Comparison of ENCODE assay signal across 22 cellular contexts in the genomic region with DNA sequence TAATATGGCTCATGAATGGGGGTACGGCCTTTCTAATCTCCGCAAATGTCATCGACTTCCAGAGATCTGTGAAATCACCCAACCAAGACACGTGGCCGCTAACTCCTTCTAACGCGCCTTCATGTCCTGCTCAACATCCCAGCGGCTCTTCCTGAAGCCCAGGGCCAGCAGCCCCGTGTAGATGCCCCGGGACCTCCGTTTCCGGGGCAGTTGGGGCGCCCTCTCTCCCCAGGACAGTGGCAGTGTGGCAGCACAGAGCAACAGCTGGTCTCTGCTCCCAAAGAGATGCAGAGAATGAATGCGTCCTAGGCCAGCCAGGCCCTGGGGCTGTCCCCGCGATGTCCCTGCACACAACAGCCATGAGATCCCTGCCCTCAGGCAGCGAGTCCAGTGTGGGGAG.
DNase-seq lines count a peak whose midpoint lies in the region; ATAC-seq and TF ChIP-seq lines count a peak whose summit lies in the region.
"Had no signal": no experiment of that assay in that cellular context is flagged by ENCODE, and none has a peak within 500 bp of the region (broad histone marks: within the 10 kb centered on the region; RNA-seq: fewer than 3 reads in every experiment).

No MANE protein-coding gene starts in this region.

- DNase-seq in GM23338 (ENCODE audit: low spot score) (no peak), neural progenitor cell (ENCODE audit: low spot score) (no peak), NCI-H526 treated with DMSO at 0.1 percent for 48 hours (lab: John Stamatoyannopoulos, UW) (no peak), DMS114 treated with DMSO at 0.1 percent for 48 hours (lab: John Stamatoyannopoulos, UW; ENCODE audit: unreplicated experiment) (no peak), head of caudate nucleus (no peak), EL (no peak)
- DNase-seq: 8988T; ACHN; AML-193; BE2C; Caco-2; CD4-positive, CD25-positive, alpha-beta regulatory T cell; CD8-positive, alpha-beta T cell; DMS79; GF-D8; GOT3; H7; HCEC 1CT had no signal

- intact Hi-C loops in head of caudate nucleus (cut with DNase I) = no loop called here

- H4K20me1 ChIP-seq in BLaER1 (no peaks in the 10 kb centered on the region), GM23338 (replicated peaks; ENCODE audit: insufficient read depth) (no peaks in the 10 kb centered on the region), neural progenitor cell (ENCODE audit: low read depth) (no peaks in the 10 kb centered on the region)

- H3K9me3 ChIP-seq in BLaER1 (no peaks in the 10 kb centered on the region), neural progenitor cell (ENCODE audit: low read depth) (no peaks in the 10 kb centered on the region)
- H3K9me3 ChIP-seq: A549, BE2C, Caco-2 had no signal

- H3K9ac ChIP-seq in BLaER1 = no peak overlapping the region
- no peak overlapping the region for H3K9ac ChIP-seq in neural progenitor cell

- H3K27me3 ChIP-seq in BLaER1 = no peaks in the 10 kb centered on the region
- no peaks in the 10 kb centered on the region for H3K27me3 ChIP-seq in GM23338 (ENCODE audit: insufficient read depth)
- no peaks in the 10 kb centered on the region for H3K27me3 ChIP-seq in neural progenitor cell

- H3K4me3 ChIP-seq in BLaER1 (no peak overlapping the region), GM23338 (no peak overlapping the region), neural progenitor cell (no peak overlapping the region)
- H3K4me3 ChIP-seq: A549 had no signal

- H3K27me3 Mint-ChIP-seq in GM23338 (ENCODE audit: insufficient read depth, low read depth, poor library complexity) (peaks cover 2% of the 10 kb centered on the region), brain (peaks cover 7% of the 10 kb centered on the region), neural progenitor cell (ENCODE audit: insufficient read depth, low read depth) (peaks cover 9% of the 10 kb centered on the region)

- H3K36me3 Mint-ChIP-seq in GM23338 (ENCODE audit: low read depth) (no peaks in the 10 kb centered on the region), brain (no peaks in the 10 kb centered on the region), neural progenitor cell (no peaks in the 10 kb centered on the region)
- H3K36me3 Mint-ChIP-seq: CD4-positive, CD25-positive, alpha-beta regulatory T cell; CD8-positive, alpha-beta T cell had no signal

- H3K79me2 ChIP-seq in GM23338 (replicated peaks; ENCODE audit: insufficient read depth) (no peaks in the 10 kb centered on the region), neural progenitor cell (ENCODE audit: low read depth) (no peaks in the 10 kb centered on the region)

- H3K4me3 Mint-ChIP-seq in GM23338 (no peak overlapping the region), brain (no peak overlapping the region), neural progenitor cell (no peak overlapping the region)
- H3K4me3 Mint-ChIP-seq: CD4-positive, CD25-positive, alpha-beta regulatory T cell; CD8-positive, alpha-beta T cell had no signal

- H3F3A ChIP-seq in GM23338 (replicated peaks; ENCODE audit: low read depth) = no peaks in the 10 kb centered on the region
- H3F3A ChIP-seq in neural progenitor cell (ENCODE audit: low read depth) = no peaks in the 10 kb centered on the region

- H3K27ac Mint-ChIP-seq in GM23338 = no peak overlapping the region
- H3K27ac Mint-ChIP-seq in brain = peak overlapping the region in 3 of 5 experiments; percentile 51 to 75 (median 65)
- H3K27ac Mint-ChIP-seq in neural progenitor cell = peak overlapping the region; percentile 80
- H3K27ac Mint-ChIP-seq: CD4-positive, CD25-positive, alpha-beta regulatory T cell; CD8-positive, alpha-beta T cell had no signal

- peaks cover 51% of the 10 kb centered on the region for H3K4me1 ChIP-seq in BLaER1
- no peaks in the 10 kb centered on the region for H3K4me1 ChIP-seq in GM23338 (ENCODE audit: insufficient read depth)
- no peaks in the 10 kb centered on the region for H3K4me1 ChIP-seq in neural progenitor cell
- H3K4me1 ChIP-seq: BE2C, Caco-2 had no signal

- no peaks in the 10 kb centered on the region for H3K36me3 ChIP-seq in BLaER1
- no peaks in the 10 kb centered on the region for H3K36me3 ChIP-seq in GM23338 (ENCODE audit: insufficient read depth)
- no peaks in the 10 kb centered on the region for H3K36me3 ChIP-seq in neural progenitor cell
- H3K36me3 ChIP-seq: BE2C had no signal

- H3K4me1 Mint-ChIP-seq in GM23338 (no peaks in the 10 kb centered on the region), brain (peaks cover 43% of the 10 kb centered on the region), neural progenitor cell (peaks cover 17% of the 10 kb centered on the region)
- H3K4me1 Mint-ChIP-seq: CD4-positive, CD25-positive, alpha-beta regulatory T cell had no signal

- H3K4me2 ChIP-seq in BLaER1 (peak overlapping the region; percentile 73), GM23338 (no peak overlapping the region), neural progenitor cell (no peak overlapping the region)
- H3K4me2 ChIP-seq: A549 had no signal

- H3K9me3 Mint-ChIP-seq in GM23338 (no peaks in the 10 kb centered on the region), brain (peaks cover 0 to 5% (median 2%) of the 10 kb centered on the region in 5 experiments), neural progenitor cell (no peaks in the 10 kb centered on the region)
- H3K9me3 Mint-ChIP-seq: CD8-positive, alpha-beta T cell had no signal

- peak; percentile 29; the same call in 1 of the 3 replicates for ATAC-seq in GM23338
- ATAC-seq: A549; CD8-positive, alpha-beta T cell had no signal

- H3K27ac ChIP-seq in BLaER1 (no peak overlapping the region), GM23338 (ENCODE audit: low read depth) (no peak overlapping the region), neural progenitor cell (no peak overlapping the region)
- H3K27ac ChIP-seq: C4-2B had no signal

- no peak overlapping the region for H2AFZ ChIP-seq in GM23338
- H2AFZ ChIP-seq in neural progenitor cell (replicated peaks) = no peak overlapping the region

- TF ChIP-seq CTCF in GM23338 (conservative IDR thresholded peaks at IDR 0.05; ENCODE audit: low read depth in 2 of 2) (no peak), brain (conservative IDR thresholded peaks at IDR 0.05) (no peak), neural progenitor cell (IDR thresholded peaks at IDR 0.05) (no peak)

- no peaks in the 10 kb centered on the region for H3K9me2 ChIP-seq in GM23338 (ENCODE audit: insufficient read depth)

TF ChIP-seq in GM23338, 12 proteins besides CTCF, POLR2A, EP300 and RAD21:
- TF ChIP-seq, protein P1, sequence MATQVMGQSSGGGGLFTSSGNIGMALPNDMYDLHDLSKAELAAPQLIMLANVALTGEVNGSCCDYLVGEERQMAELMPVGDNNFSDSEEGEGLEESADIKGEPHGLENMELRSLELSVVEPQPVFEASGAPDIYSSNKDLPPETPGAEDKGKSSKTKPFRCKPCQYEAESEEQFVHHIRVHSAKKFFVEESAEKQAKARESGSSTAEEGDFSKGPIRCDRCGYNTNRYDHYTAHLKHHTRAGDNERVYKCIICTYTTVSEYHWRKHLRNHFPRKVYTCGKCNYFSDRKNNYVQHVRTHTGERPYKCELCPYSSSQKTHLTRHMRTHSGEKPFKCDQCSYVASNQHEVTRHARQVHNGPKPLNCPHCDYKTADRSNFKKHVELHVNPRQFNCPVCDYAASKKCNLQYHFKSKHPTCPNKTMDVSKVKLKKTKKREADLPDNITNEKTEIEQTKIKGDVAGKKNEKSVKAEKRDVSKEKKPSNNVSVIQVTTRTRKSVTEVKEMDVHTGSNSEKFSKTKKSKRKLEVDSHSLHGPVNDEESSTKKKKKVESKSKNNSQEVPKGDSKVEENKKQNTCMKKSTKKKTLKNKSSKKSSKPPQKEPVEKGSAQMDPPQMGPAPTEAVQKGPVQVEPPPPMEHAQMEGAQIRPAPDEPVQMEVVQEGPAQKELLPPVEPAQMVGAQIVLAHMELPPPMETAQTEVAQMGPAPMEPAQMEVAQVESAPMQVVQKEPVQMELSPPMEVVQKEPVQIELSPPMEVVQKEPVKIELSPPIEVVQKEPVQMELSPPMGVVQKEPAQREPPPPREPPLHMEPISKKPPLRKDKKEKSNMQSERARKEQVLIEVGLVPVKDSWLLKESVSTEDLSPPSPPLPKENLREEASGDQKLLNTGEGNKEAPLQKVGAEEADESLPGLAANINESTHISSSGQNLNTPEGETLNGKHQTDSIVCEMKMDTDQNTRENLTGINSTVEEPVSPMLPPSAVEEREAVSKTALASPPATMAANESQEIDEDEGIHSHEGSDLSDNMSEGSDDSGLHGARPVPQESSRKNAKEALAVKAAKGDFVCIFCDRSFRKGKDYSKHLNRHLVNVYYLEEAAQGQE (IDR thresholded peaks at IDR 0.05; ENCODE audit: unreplicated experiment) = no peak
- no peak for TF ChIP-seq EZH2 (IDR thresholded peaks at IDR 0.05; ENCODE audit: low read depth, unreplicated experiment)
